In genomic region chr2:179985163-179985820, GRCh38 we compare ENCODE assay signal across 13 cellular contexts. TPM values are rescaled to one million over a fixed set of nuclear protein-coding genes. Genes with fewer than 3 reads are reported as not detected.
DNase-seq lines count a peak whose midpoint lies in the region; ATAC-seq and TF ChIP-seq lines count a peak whose summit lies in the region.
"Had no signal": no experiment of that assay in that cellular context is flagged by ENCODE, and none has a peak within 500 bp of the region (broad histone marks: within the 10 kb centered on the region; RNA-seq: fewer than 3 reads in every experiment).

No MANE protein-coding gene starts in this region.

- H3K79me1 ChIP-seq in mesenchymal stem cell (replicated peaks; ENCODE audit: low read length, poor library complexity, severe bottlenecking) = peaks cover 9% of the 10 kb centered on the region

- TF ChIP-seq CTCF in natural killer cell (IDR thresholded peaks at IDR 0.05) = no peak

- H3K36me3 Mint-ChIP-seq in natural killer cell = peaks cover 19% of the 10 kb centered on the region

- H3K27me3 Mint-ChIP-seq in natural killer cell (ENCODE audit: low read depth in 2 of 2) = no peaks in the 10 kb centered on the region
- H3K27me3 Mint-ChIP-seq: IgD-negative memory B cell had no signal

- H2AFZ ChIP-seq in mesenchymal stem cell (ENCODE audit: low read depth, low read length) = no peak overlapping the region
- H2AFZ ChIP-seq: neural progenitor cell had no signal

- no CpG with 5 or more reads among the region's 5 CpGs for WGBS in mesenchymal stem cell

- no peaks in the 10 kb centered on the region for H3K9me3 ChIP-seq in mesenchymal stem cell (ENCODE audit: control insufficient read depth, low read length)

- peak overlapping the region; percentile 79 for H3K4me3 Mint-ChIP-seq in natural killer cell
- H3K4me3 Mint-ChIP-seq: neural progenitor cell had no signal

- intact Hi-C loops in natural killer cell (cut with micrococcal nuclease) = no loop called here

- H3K9me3 Mint-ChIP-seq in natural killer cell = no peaks in the 10 kb centered on the region
- H3K9me3 Mint-ChIP-seq: IgD-negative memory B cell, neural progenitor cell had no signal

- H2BK12ac ChIP-seq in mesenchymal stem cell (ENCODE audit: low read length in 2 of 2) = no peak overlapping the region

- no peak overlapping the region for H2AK5ac ChIP-seq in mesenchymal stem cell (ENCODE audit: low read length, severe bottlenecking)

- peaks cover 3 to 80% of the 10 kb centered on the region in 2 experiments for H3K36me3 ChIP-seq in mesenchymal stem cell (ENCODE audit: control insufficient read depth in 1 of 2, insufficient read depth in 2 of 2, low read depth in 1 of 2, low read length in 2 of 2)

- H4K8ac ChIP-seq in mesenchymal stem cell (ENCODE audit: low read length) = no peak overlapping the region

- no peak overlapping the region for H3K4me3 ChIP-seq in mesenchymal stem cell (ENCODE audit: insufficient read depth in 1 of 2, low read depth in 1 of 2, low read length in 2 of 2)
- H3K4me3 ChIP-seq: neural progenitor cell had no signal

- H4K91ac ChIP-seq in mesenchymal stem cell (ENCODE audit: low read length) = no peak overlapping the region

- no peaks in the 10 kb centered on the region for H3K27me3 ChIP-seq in mesenchymal stem cell (ENCODE audit: control insufficient read depth in 1 of 2, insufficient read depth in 1 of 2, low read length in 2 of 2)
- H3K27me3 ChIP-seq: neural progenitor cell had no signal

- H3K4me1 Mint-ChIP-seq in natural killer cell = peaks cover 20 to 21% of the 10 kb centered on the region in 2 donors
- H3K4me1 Mint-ChIP-seq: neural progenitor cell had no signal

- H2BK5ac ChIP-seq in mesenchymal stem cell (ENCODE audit: low read depth, low read length, poor library complexity, severe bottlenecking) = no peak overlapping the region

- no peak overlapping the region for H2BK120ac ChIP-seq in mesenchymal stem cell (ENCODE audit: low read depth, low read length)

- H3K27ac Mint-ChIP-seq in natural killer cell = peak overlapping the region; percentile 47 to 83
- H3K27ac Mint-ChIP-seq: neural progenitor cell had no signal

- no peak for DNase-seq in natural killer cell
- DNase-seq in islet precursor cell = no peak
- no peak for DNase-seq in mesenchymal stem cell
- no peak for DNase-seq in anterior cingulate cortex (lab: John Stamatoyannopoulos, UW)
- DNase-seq: activated CD4-positive, CD25-positive, alpha-beta regulatory T cell; activated naive CD4-positive, alpha-beta T cell; DMS53; stimulated activated naive CD4-positive, alpha-beta T cell treated with Interleukin-2 at 50 U/mL for 16 hours had no signal

- H3K18ac ChIP-seq in mesenchymal stem cell (ENCODE audit: low read depth in 1 of 2, low read length in 2 of 2) = no peak overlapping the region

- H3K23ac ChIP-seq in mesenchymal stem cell (ENCODE audit: low read length in 2 of 2) = no peak overlapping the region

- H3K27ac ChIP-seq in mesenchymal stem cell (ENCODE audit: low read length, poor library complexity, severe bottlenecking) = no peak overlapping the region
- H3K27ac ChIP-seq: neural progenitor cell had no signal

- no peak overlapping the region for H2BK15ac ChIP-seq in mesenchymal stem cell (ENCODE audit: low read depth, poor library complexity, severe bottlenecking)

- no peaks in the 10 kb centered on the region for H3K4me1 ChIP-seq in mesenchymal stem cell (ENCODE audit: control insufficient read depth, insufficient read depth, low read depth, low read length)

- H3K14ac ChIP-seq in mesenchymal stem cell (ENCODE audit: low read length in 2 of 2) = no peak overlapping the region

- no peak overlapping the region for H3K4ac ChIP-seq in mesenchymal stem cell (ENCODE audit: low read depth in 1 of 2, low read length in 2 of 2)

- no peak overlapping the region for H3K9ac ChIP-seq in mesenchymal stem cell (ENCODE audit: low read length)
- H3K9ac ChIP-seq: neural progenitor cell had no signal

- H3K4me2 ChIP-seq in mesenchymal stem cell (ENCODE audit: low read length, poor library complexity, severe bottlenecking) = no peak overlapping the region
- H3K4me2 ChIP-seq: neural progenitor cell had no signal

- ATAC-seq in GM19025 (IDR thresholded peaks at IDR 0.05; ENCODE audit: low read depth, unreplicated experiment) = peak; percentile 83
- peak; percentile 90 for ATAC-seq in GM21737 (IDR thresholded peaks at IDR 0.05; ENCODE audit: unreplicated experiment)
- ATAC-seq in HG03175 (IDR thresholded peaks at IDR 0.05; ENCODE audit: unreplicated experiment) = peak; percentile 95
- peak in 2 of 3 donors; percentile 64 to 71 for ATAC-seq in natural killer cell

RNA-seq across cellular contexts. Expression of gene CWC22, which starts 21.8 kb away (rescaled TPM):
- 10 to 100 TPM; 14.9 to 20.3 (median 16.1) TPM for total RNA-seq in natural killer cell
- 14.3 TPM for polyA plus RNA-seq in mesenchymal stem cell (2013, experiment 1 of 2)
- polyA plus RNA-seq in mesenchymal stem cell (2013, experiment 2 of 2) = 14.1 TPM
